In the genomic region with DNA sequence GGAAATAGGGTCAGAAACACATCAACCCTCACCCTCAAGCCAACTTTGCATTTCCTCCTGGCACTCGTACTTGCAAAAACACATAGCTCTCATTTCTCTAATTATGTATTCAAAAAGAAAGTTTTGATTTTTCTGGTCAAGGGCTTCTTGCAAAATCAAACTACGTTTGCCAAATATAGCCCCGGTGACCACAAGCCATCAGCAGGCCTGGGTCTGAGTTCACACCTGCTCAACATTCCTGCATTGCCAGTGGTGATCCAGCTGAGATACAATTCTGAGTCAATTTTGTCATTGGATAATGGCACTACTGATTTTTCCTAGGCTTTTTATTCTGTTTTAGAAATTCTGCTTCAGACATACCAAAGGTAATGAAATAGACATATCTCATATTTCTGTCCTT, we compare ENCODE assay signal across 14 cellular contexts. TPM values are rescaled to one million over a fixed set of nuclear protein-coding genes. Genes with fewer than 3 reads are reported as not detected.
"Had no signal": no experiment of that assay in that cellular context is flagged by ENCODE, and none has a peak within 500 bp of the region (broad histone marks: within the 10 kb centered on the region; RNA-seq: fewer than 3 reads in every experiment).

No MANE protein-coding gene starts in this region.

- H3K27me3 ChIP-seq: tibial nerve had no signal

- H3K36me3 ChIP-seq: tibial nerve had no signal

- DNase-seq: activated CD4-positive, alpha-beta T cell treated with anti-CD3 and anti-CD28 coated beads, Interleukin-2, amount 10 ng/mL, durations not matched to agents 7 days and 5 days; activated CD4-positive, CD25-positive, alpha-beta regulatory T cell; activated CD8-positive, alpha-beta memory T cell treated with anti-CD3 and anti-CD28 coated beads for 24 hours; activated naive CD4-positive, alpha-beta T cell treated with anti-CD3 and anti-CD28 coated beads, Interleukin-2, amount 10 ng/mL, durations not matched to agents 7 days and 5 days; cerebellar nuclear complex; immature natural killer cell; retina; stimulated activated CD4-positive, alpha-beta T cell treated with anti-CD3 and anti-CD28 coated beads, Interleukin-4, amount 100 ng/mL, for 4 hours; T-helper 1 cell had no signal

- H3K9ac ChIP-seq: parathyroid adenoma had no signal

- H3K4me3 ChIP-seq: tibial nerve had no signal

- H3K9me3 ChIP-seq: tibial nerve had no signal

- H3K4me1 ChIP-seq: parathyroid adenoma had no signal

- FAIRE-seq: TTC549 had no signal

- H3K27ac ChIP-seq: parathyroid adenoma had no signal

- ATAC-seq: activated T-helper 17 cell treated with anti-CD3 and anti-CD28 coated beads, Interleukin-2, amount 50 U/mL, for 72 hours; esophagus mucosa had no signal

- H3K79me2 ChIP-seq: parathyroid adenoma had no signal

- H2AFZ ChIP-seq: parathyroid adenoma had no signal

RNA-seq across cellular contexts. Expression of gene BHLHE41, which starts 10.7 kb away (rescaled TPM):
- total RNA-seq: activated CD4-positive, alpha-beta T cell treated with anti-CD3 and anti-CD28 coated beads, Interleukin-2, amount 10 ng/mL, durations not matched to agents 7 days and 5 days; activated T-helper 17 cell treated with anti-CD3 and anti-CD28 coated beads, Interleukin-2, amount 50 U/mL, for 72 hours had no signal
- polyA plus RNA-seq: immature natural killer cell had no signal

RNA-seq across cellular contexts. Expression of gene SSPN, which starts 59.8 kb away (rescaled TPM):
- total RNA-seq: activated CD4-positive, alpha-beta T cell treated with anti-CD3 and anti-CD28 coated beads, Interleukin-2, amount 10 ng/mL, durations not matched to agents 7 days and 5 days; activated T-helper 17 cell treated with anti-CD3 and anti-CD28 coated beads, Interleukin-2, amount 50 U/mL, for 72 hours had no signal
- polyA plus RNA-seq: immature natural killer cell had no signal
